In the genomic region with DNA sequence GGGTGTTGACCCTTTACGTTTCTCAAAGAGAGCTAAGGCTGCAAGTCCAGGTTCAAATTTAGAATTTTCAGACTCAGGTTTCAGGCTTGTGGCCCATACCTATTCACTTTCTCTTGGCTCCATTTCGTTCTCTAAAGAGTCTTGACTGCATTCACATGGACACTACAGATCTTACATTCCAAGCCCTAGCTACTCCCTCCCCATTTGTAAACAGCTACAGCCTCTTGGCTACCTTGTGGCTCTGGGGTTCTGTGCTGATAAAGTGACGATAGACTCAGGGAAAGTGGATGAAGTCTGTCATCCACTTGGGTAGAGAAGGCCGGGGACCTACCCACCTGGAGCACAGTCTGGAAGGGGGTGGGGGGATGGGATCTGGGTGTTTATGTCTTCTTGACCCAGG, we compare ENCODE assay signal across 1 cellular context.
TF ChIP-seq lines count a peak whose summit lies in the region.

No MANE protein-coding gene starts in this region.

TF ChIP-seq in H1, 55 proteins besides CTCF, POLR2A, EP300 and RAD21 (continued from another document):
- TF ChIP-seq SUZ12 (IDR thresholded peaks at IDR 0.05; ENCODE audit: low read length) (no peak), JUN (IDR thresholded peaks at IDR 0.05; ENCODE audit: low read depth, low read length) (no peak), BCL11A (IDR thresholded peaks at IDR 0.05; ENCODE audit: low read depth in 2 of 2, low read length in 2 of 2) (no peak)
TF ChIP-seq in H1: peak in this region for 0.
